1 cellular context compared by ENCODE assay signal in genomic region chr11:30545507-30545906, GRCh38.
TF ChIP-seq lines count a peak whose summit lies in the region.

No MANE protein-coding gene starts in this region.

TF ChIP-seq in HepG2, 621 proteins besides CTCF, POLR2A, EP300 and RAD21:
- no peak for TF ChIP-seq RFX1 (IDR thresholded peaks at IDR 0.05)
- TF ChIP-seq ZNF629 (CRISPR knock-in tag; conservative IDR thresholded peaks at IDR 0.05): 0 out of 2 replicates have a peak, but pooled peaks have one; percentile 17
- no peak for TF ChIP-seq ZNF296 (CRISPR knock-in tag; conservative IDR thresholded peaks at IDR 0.05)
- TF ChIP-seq ZNF687 (CRISPR knock-in tag; IDR thresholded peaks at IDR 0.05): no peak
- no peak for TF ChIP-seq SATB2 (CRISPR knock-in tag; IDR thresholded peaks at IDR 0.05)
- TF ChIP-seq NR2F6 (IDR thresholded peaks at IDR 0.05): peak; percentile 11; the same call in 1 of the 2 replicates
- TF ChIP-seq NR2F6 (CRISPR knock-in tag; IDR thresholded peaks at IDR 0.05): no peak
- TF ChIP-seq HNF4A (CRISPR knock-in tag; IDR thresholded peaks at IDR 0.05): peak; percentile 63
- no peak for TF ChIP-seq ZSCAN9 (CRISPR knock-in tag; IDR thresholded peaks at IDR 0.05; ENCODE audit: borderline replicate concordance)
- TF ChIP-seq CEBPB (IDR thresholded peaks at IDR 0.05; ENCODE audit: borderline replicate concordance, low read depth, low read length): peak; percentile 61; the same call in 1 of the 2 replicates
- TF ChIP-seq ARNT2 (CRISPR knock-in tag; IDR thresholded peaks at IDR 0.05; ENCODE audit: low read depth): no peak
- TF ChIP-seq ZNF362 (CRISPR knock-in tag; IDR thresholded peaks at IDR 0.05; ENCODE audit: borderline replicate concordance): no peak
- no peak for TF ChIP-seq TEAD2 (CRISPR knock-in tag; IDR thresholded peaks at IDR 0.05)
- TF ChIP-seq ZNF333 (CRISPR knock-in tag; IDR thresholded peaks at IDR 0.05; ENCODE audit: borderline replicate concordance): no peak
- TF ChIP-seq ZNF124 (CRISPR knock-in tag; IDR thresholded peaks at IDR 0.05): no peak
- peak; percentile 83 for TF ChIP-seq CEBPG (CRISPR knock-in tag; IDR thresholded peaks at IDR 0.05)
- TF ChIP-seq HNF4G (IDR thresholded peaks at IDR 0.05; ENCODE audit: borderline replicate concordance, low read depth, low read length): peak; percentile 63
- no peak for TF ChIP-seq HNF4G (CRISPR knock-in tag; IDR thresholded peaks at IDR 0.05; ENCODE audit: borderline replicate concordance, low read depth)
- TF ChIP-seq, protein P1, sequence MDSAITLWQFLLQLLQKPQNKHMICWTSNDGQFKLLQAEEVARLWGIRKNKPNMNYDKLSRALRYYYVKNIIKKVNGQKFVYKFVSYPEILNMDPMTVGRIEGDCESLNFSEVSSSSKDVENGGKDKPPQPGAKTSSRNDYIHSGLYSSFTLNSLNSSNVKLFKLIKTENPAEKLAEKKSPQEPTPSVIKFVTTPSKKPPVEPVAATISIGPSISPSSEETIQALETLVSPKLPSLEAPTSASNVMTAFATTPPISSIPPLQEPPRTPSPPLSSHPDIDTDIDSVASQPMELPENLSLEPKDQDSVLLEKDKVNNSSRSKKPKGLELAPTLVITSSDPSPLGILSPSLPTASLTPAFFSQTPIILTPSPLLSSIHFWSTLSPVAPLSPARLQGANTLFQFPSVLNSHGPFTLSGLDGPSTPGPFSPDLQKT (CRISPR knock-in tag; IDR thresholded peaks at IDR 0.05; ENCODE audit: borderline replicate concordance): no peak
- TF ChIP-seq ZSCAN20 (CRISPR knock-in tag; IDR thresholded peaks at IDR 0.05; ENCODE audit: borderline replicate concordance): no peak
